ENCODE assay signal across 8 cellular contexts in the genomic region with DNA sequence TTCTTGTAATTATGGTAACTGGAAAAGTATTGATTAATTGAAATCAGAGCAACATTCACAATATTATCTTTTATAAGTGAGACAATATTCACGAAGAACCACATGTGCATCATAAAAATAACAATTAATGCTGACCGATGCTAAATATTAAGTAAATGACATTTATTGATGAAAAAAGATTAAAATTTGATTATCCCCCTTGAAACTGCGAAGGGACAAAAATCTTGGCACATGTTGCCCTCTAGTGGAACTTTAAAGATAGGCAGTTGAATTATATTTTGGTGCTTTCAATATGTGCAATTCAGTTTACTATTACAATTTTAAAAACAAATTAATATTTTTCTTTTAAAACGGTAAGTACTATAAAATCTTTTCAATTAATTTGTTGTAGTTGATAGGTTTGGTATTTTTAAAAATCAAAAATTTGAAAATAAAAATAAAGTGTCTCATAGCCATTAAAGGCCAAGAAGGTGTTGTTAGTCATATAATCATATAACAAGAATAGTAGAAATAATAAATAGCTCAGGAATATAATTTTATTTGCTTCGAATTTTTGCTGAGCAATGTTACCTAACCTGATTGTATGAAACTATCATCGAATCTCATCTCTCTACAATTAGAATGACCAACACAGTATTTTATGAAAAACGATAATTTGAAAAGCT.
A peak's percentile ranks its signal among the peaks of the same experiment; 100 is the strongest.
DNase-seq lines count a peak whose midpoint lies in the region; ATAC-seq and TF ChIP-seq lines count a peak whose summit lies in the region.

No MANE protein-coding gene starts in this region.

- peaks cover 1% of the 10 kb centered on the region; the same call in 1 of the 2 replicates for H3K36me3 Mint-ChIP-seq in WTC11
- H3K36me3 Mint-ChIP-seq in natural killer cell treated with Interleukin-12 subunit alpha and Interleukin-12 subunit beta and Interleukin-15 and Interleukin-18, amount 100 ng/mL, for 72 hours = peaks cover 5% of the 10 kb centered on the region
- H3K36me3 Mint-ChIP-seq in activated T-cell treated with anti-CD3 and anti-CD28 coated beads, Interleukin-2, amount 50 U/mL, for 72 hours (ENCODE audit: insufficient read depth in 2 of 2) = peaks cover 0 to 1% of the 10 kb centered on the region in 2 donors

- DNase-seq in DND-41 = no peak
- no peak for DNase-seq in WTC11 (ENCODE audit: low spot score)
- DNase-seq in right lobe of liver = no peak
- no peak for DNase-seq in natural killer cell treated with Interleukin-12 subunit alpha and Interleukin-12 subunit beta and Interleukin-15 and Interleukin-18, amount 100 ng/mL, for 72 hours (ENCODE audit: low spot score)
- no peak for DNase-seq in foreskin melanocyte
- DNase-seq in activated T-cell treated with anti-CD3 and anti-CD28 coated beads, Interleukin-2, amount 50 U/mL, for 72 hours = no peak

- POLR2A ChIA-PET in WTC11 (lab: Charles Lee) = no interaction called here

- TF ChIP-seq CTCF in DND-41 (IDR thresholded peaks at IDR 0.05; ENCODE audit: borderline replicate concordance, extremely low read depth, low read length, poor library complexity, severe bottlenecking) = peak; percentile 67
- peak; percentile 61 for TF ChIP-seq CTCF in WTC11 (IDR thresholded peaks at IDR 0.05)
- TF ChIP-seq CTCF in right lobe of liver (IDR thresholded peaks at IDR 0.05) = peak; percentile 62 to 83 (median 76)

- no peaks in the 10 kb centered on the region for H3K9me3 ChIP-seq in DND-41 (ENCODE audit: insufficient read depth, low read length, severe bottlenecking)
- no peaks in the 10 kb centered on the region for H3K9me3 ChIP-seq in right lobe of liver

- H4K20me1 ChIP-seq in DND-41 (ENCODE audit: insufficient read depth, low read length) = no peaks in the 10 kb centered on the region

- H3K27me3 ChIP-seq in DND-41 (ENCODE audit: insufficient read depth, low read length, poor library complexity) (no peaks in the 10 kb centered on the region), right lobe of liver (no peaks in the 10 kb centered on the region)

- no peak overlapping the region for H3K27ac Mint-ChIP-seq in WTC11
- H3K27ac Mint-ChIP-seq in natural killer cell treated with Interleukin-12 subunit alpha and Interleukin-12 subunit beta and Interleukin-15 and Interleukin-18, amount 100 ng/mL, for 72 hours = no peak overlapping the region
- no peak overlapping the region for H3K27ac Mint-ChIP-seq in activated T-cell treated with anti-CD3 and anti-CD28 coated beads, Interleukin-2, amount 50 U/mL, for 72 hours

- TF ChIP-seq POLR2A in right lobe of liver (IDR thresholded peaks at IDR 0.05) = no peak

- no peak for ATAC-seq in DND-41 (ENCODE audit: insufficient read depth, low read depth)
- ATAC-seq in HG02981 (IDR thresholded peaks at IDR 0.05; ENCODE audit: unreplicated experiment) = peak; percentile 64
- ATAC-seq in WTC11 = no peak
- ATAC-seq in right lobe of liver = peak in 3 of 4 donors; percentile 38 to 43 (median 40)
- ATAC-seq in natural killer cell treated with Interleukin-12 subunit alpha and Interleukin-12 subunit beta and Interleukin-15 and Interleukin-18, amount 100 ng/mL, for 72 hours = no peak
- ATAC-seq in HG02759 (IDR thresholded peaks at IDR 0.05; ENCODE audit: unreplicated experiment) = no peak
- no peak for ATAC-seq in activated T-cell treated with anti-CD3 and anti-CD28 coated beads, Interleukin-2, amount 50 U/mL, for 72 hours (replicated peaks in 1 of 2)

- intact Hi-C loops in right lobe of liver (cut with DNase I) = no loop called here

- no peak overlapping the region for H3K4me3 Mint-ChIP-seq in WTC11
- no peak overlapping the region for H3K4me3 Mint-ChIP-seq in natural killer cell treated with Interleukin-12 subunit alpha and Interleukin-12 subunit beta and Interleukin-15 and Interleukin-18, amount 100 ng/mL, for 72 hours
- H3K4me3 Mint-ChIP-seq in activated T-cell treated with anti-CD3 and anti-CD28 coated beads, Interleukin-2, amount 50 U/mL, for 72 hours = no peak overlapping the region

- H3K4me3 ChIP-seq in DND-41 (ENCODE audit: low read depth in 1 of 2, low read length in 2 of 2) = no peak overlapping the region
- no peak overlapping the region for H3K4me3 ChIP-seq in right lobe of liver

- no peaks in the 10 kb centered on the region for H3K4me1 ChIP-seq in DND-41 (ENCODE audit: insufficient read depth, low read length)
- H3K4me1 ChIP-seq in right lobe of liver = no peaks in the 10 kb centered on the region

- no peak overlapping the region for H3K4me2 ChIP-seq in DND-41 (ENCODE audit: insufficient read depth, low read length)

- H2AFZ ChIP-seq in DND-41 (ENCODE audit: low read depth, low read length) = no peak overlapping the region

- no peaks in the 10 kb centered on the region for H3K79me2 ChIP-seq in DND-41 (ENCODE audit: insufficient read depth, low read length)

- no peak overlapping the region for H3K27ac ChIP-seq in DND-41 (ENCODE audit: low read length)
- no peak overlapping the region for H3K27ac ChIP-seq in right lobe of liver

- CTCF ChIA-PET in WTC11 (lab: Charles Lee) = interaction anchor here (1.0 kb wide), 1 partner anchor 411 kb away, joined by 3 read pairs; no protein-coding TSS in a partner anchor

- H3K36me3 ChIP-seq in DND-41 (ENCODE audit: insufficient read depth, low read length) (no peaks in the 10 kb centered on the region), right lobe of liver (no peaks in the 10 kb centered on the region)

- 25% methylated on average over 7 of the region's 7 CpGs for WGBS in right lobe of liver (ENCODE audit: insufficient coverage, low coverage, low lambda C conversion rate, missing lambda C conversion rate)

- H3K4me1 Mint-ChIP-seq in WTC11 = no peaks in the 10 kb centered on the region
- no peaks in the 10 kb centered on the region for H3K4me1 Mint-ChIP-seq in natural killer cell treated with Interleukin-12 subunit alpha and Interleukin-12 subunit beta and Interleukin-15 and Interleukin-18, amount 100 ng/mL, for 72 hours (ENCODE audit: low read depth in 2 of 2)
- H3K4me1 Mint-ChIP-seq in activated T-cell treated with anti-CD3 and anti-CD28 coated beads, Interleukin-2, amount 50 U/mL, for 72 hours (ENCODE audit: low read depth) = no peaks in the 10 kb centered on the region

- no peak overlapping the region for H3K9ac ChIP-seq in DND-41 (ENCODE audit: low read depth, low read length)

- no peaks in the 10 kb centered on the region for H3K27me3 Mint-ChIP-seq in WTC11 (ENCODE audit: low read depth)
- H3K27me3 Mint-ChIP-seq in natural killer cell treated with Interleukin-12 subunit alpha and Interleukin-12 subunit beta and Interleukin-15 and Interleukin-18, amount 100 ng/mL, for 72 hours = no peaks in the 10 kb centered on the region
- H3K27me3 Mint-ChIP-seq in activated T-cell treated with anti-CD3 and anti-CD28 coated beads, Interleukin-2, amount 50 U/mL, for 72 hours (ENCODE audit: low read depth) = no peaks in the 10 kb centered on the region

- H3K9me3 Mint-ChIP-seq in WTC11 = peaks cover 1% of the 10 kb centered on the region; the same call in 1 of the 2 replicates
- H3K9me3 Mint-ChIP-seq in natural killer cell treated with Interleukin-12 subunit alpha and Interleukin-12 subunit beta and Interleukin-15 and Interleukin-18, amount 100 ng/mL, for 72 hours = peaks cover 3% of the 10 kb centered on the region
- H3K9me3 Mint-ChIP-seq in activated T-cell treated with anti-CD3 and anti-CD28 coated beads, Interleukin-2, amount 50 U/mL, for 72 hours = peaks cover 3 to 5% of the 10 kb centered on the region in 2 donors

TF ChIP-seq in WTC11, 78 proteins besides CTCF, POLR2A, EP300 and RAD21:
- no peak for TF ChIP-seq TP53 (CRISPR knock-in tag; IDR thresholded peaks at IDR 0.05)
TF ChIP-seq in WTC11: peak in this region for 0.

Comparison
In these comparisons a context has a peak if more than half of its experiments do, and no peak if none do; other contexts are left out.
1. ATAC-seq: peak in HG02981 (single experiment) and right lobe of liver (3 of 4); none in DND-41 (single experiment), WTC11 (single experiment), natural killer cell treated with Interleukin-12 subunit alpha and Interleukin-12 subunit beta and Interleukin-15 and Interleukin-18, amount 100 ng/mL, for 72 hours (0 of 2), HG02759 (single experiment) and activated T-cell treated with anti-CD3 and anti-CD28 coated beads, Interleukin-2, amount 50 U/mL, for 72 hours (0 of 2).
2. Peak in every context shown above with its lines, with median percentiles within 50 percentile points of each other: CTCF ChIP-seq.